10 cellular contexts compared by ENCODE assay signal in the genomic region with DNA sequence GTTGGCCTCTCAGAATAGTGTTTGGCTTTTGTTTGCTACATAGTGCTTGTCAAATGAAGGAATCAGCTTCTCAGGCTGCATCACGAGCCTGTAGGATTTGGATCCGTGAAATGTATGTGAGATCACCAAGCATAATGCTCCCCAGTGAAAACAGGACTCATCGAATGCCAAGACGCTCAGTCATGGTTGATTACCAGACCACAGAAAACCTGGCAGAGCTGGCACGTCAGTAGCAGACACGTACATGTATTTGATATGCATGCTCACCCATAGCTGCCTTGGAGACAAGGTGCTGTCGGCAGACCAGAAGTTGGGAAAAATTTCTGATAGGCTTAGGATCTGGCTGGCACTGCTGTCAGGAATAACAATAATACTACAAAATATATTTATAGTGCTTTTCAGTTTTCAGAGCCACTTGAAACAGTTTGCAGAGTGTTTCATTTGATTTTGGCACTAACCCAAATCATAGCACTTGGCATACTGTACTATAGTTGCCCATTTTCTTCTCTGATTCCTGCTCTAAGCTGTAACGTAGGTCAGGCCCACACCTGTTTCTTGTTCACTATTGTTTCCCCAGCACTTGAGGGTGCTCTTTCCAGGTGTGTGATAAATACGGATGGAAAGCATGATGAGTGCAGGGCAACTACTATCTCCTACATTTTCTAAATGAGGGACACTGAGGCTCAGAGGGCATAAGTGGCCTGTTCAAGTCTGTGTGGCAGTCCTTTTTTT.
DNase-seq lines count a peak whose midpoint lies in the region; TF ChIP-seq lines count a peak whose summit lies in the region.
"Had no signal": no experiment of that assay in that cellular context is flagged by ENCODE, and none has a peak within 500 bp of the region (broad histone marks: within the 10 kb centered on the region; RNA-seq: fewer than 3 reads in every experiment).

No MANE protein-coding gene starts in this region.

- peaks cover 60 to 63% of the 10 kb centered on the region in 2 donors for H3K36me3 Mint-ChIP-seq in CD14-positive monocyte

- in situ Hi-C loops in astrocyte of the spinal cord (cut with HindIII; ENCODE audit: low sequenced_read_pairs) = no loop called here

- no peak overlapping the region for H3K27ac Mint-ChIP-seq in CD14-positive monocyte
- H3K27ac Mint-ChIP-seq: activated T-helper 2 cell treated with anti-CD3 and anti-CD28 coated beads, Interferon-gamma antibody, Interleukin-2, Interleukin-4, amounts not matched to agents 10 μg/mL and 5 μg/mL and 100 μg/mL, durations not matched to agents 14 hours and 24 hours and 36 hours had no signal

- H3K9me3 Mint-ChIP-seq in CD14-positive monocyte = peaks cover 0 to 5% (median 0%) of the 10 kb centered on the region in 7 donors

- intact Hi-C loops in CD14-positive monocyte (cut with micrococcal nuclease) = no loop called here

- H3K27me3 Mint-ChIP-seq in CD14-positive monocyte (ENCODE audit: low read depth in 3 of 3) = no peaks in the 10 kb centered on the region

- DNase-seq in COLO668 (lab: John Stamatoyannopoulos, UW; ENCODE audit: unreplicated experiment) = peak; percentile 45
- peak; percentile 97 for DNase-seq in NCI-H187 treated with DMSO at 0.1 percent for 48 hours (lab: John Stamatoyannopoulos, UW)
- DNase-seq in astrocyte of the spinal cord (ENCODE audit: low read depth, low spot score) = peak; percentile 96
- DNase-seq in kidney tubule cell (ENCODE audit: low spot score) = peak; percentile 99
- no peak for DNase-seq in stimulated activated CD4-positive, alpha-beta T cell treated with anti-CD3 and anti-CD28 coated beads, Interleukin-2, amount 100 ng/mL, for 24 hours
- no peak for DNase-seq in CD14-positive monocyte (ENCODE audit: low spot score)
- no peak for DNase-seq in SK-N-DZ (ENCODE audit: low spot score)
- DNase-seq in activated CD4-positive, alpha-beta T cell treated with anti-CD3 and anti-CD28 coated beads for 1 hour = no peak
- DNase-seq: Peyer's patch had no signal

- peaks cover 11% of the 10 kb centered on the region for H3K4me1 Mint-ChIP-seq in CD14-positive monocyte

- TF ChIP-seq CTCF in astrocyte of the spinal cord (IDR thresholded peaks at IDR 0.05; ENCODE audit: low read depth, low read length) (no peak), CD14-positive monocyte (IDR thresholded peaks at IDR 0.05) (no peak)

- H3K4me3 ChIP-seq in astrocyte of the spinal cord (ENCODE audit: low read depth, low read length) = no peak overlapping the region
- H3K4me3 ChIP-seq: Peyer's patch had no signal

- H3K4me3 Mint-ChIP-seq in CD14-positive monocyte = no peak overlapping the region

Comparison
In these comparisons a context has a peak if more than half of its experiments do, and no peak if none do; other contexts are left out.
1. DNase-seq: peak in COLO668 (single experiment), NCI-H187 treated with DMSO at 0.1 percent for 48 hours (single experiment), astrocyte of the spinal cord (single experiment) and kidney tubule cell (single experiment); none in stimulated activated CD4-positive, alpha-beta T cell treated with anti-CD3 and anti-CD28 coated beads, Interleukin-2, amount 100 ng/mL, for 24 hours (0 of 2), CD14-positive monocyte (single experiment), SK-N-DZ (single experiment) and activated CD4-positive, alpha-beta T cell treated with anti-CD3 and anti-CD28 coated beads for 1 hour (single experiment).